7 cellular contexts compared by ENCODE assay signal in the genomic region with DNA sequence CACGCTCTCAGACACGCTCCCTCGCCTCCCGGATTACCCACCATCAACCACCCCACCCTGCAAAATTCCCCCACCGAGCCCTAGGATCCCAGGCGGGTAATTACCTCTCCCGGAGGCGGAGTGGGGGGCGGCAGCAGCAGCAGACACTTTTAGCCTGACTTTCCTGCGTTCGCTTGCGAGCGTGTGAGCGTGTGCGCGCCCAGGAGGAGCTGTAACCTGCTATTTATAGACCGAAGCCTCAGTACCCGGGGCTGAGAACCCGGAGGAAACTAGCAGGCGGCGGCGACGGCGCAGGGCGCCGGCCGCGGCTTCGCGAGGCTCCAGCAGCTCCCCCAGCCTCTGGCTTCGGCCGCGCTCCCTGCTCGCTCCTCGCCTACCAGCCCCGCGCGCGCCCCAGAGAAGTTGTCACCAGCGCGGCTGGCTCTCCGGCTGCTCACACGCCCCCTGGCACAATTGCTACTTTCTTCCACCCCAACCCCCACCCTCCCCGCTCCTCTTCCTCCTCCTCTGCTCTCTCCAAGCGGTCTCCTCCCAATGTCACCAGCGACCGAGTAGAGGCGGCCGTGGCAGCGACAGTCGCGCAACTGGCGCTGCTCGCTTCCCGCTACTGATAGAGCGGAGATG. TPM values are rescaled to one million over a fixed set of nuclear protein-coding genes. Genes with fewer than 3 reads are reported as not detected.
DNase-seq lines count a peak whose midpoint lies in the region; ATAC-seq and TF ChIP-seq lines count a peak whose summit lies in the region.

A gene (minus strand): TSS at position 197 of the 624 bp plus-strand sequence.

- H3K27ac ChIP-seq in ectodermal cell (ENCODE audit: insufficient read depth, low read depth, low read length, poor library complexity, severe bottlenecking) (no peak within 1 kb of the TSS), lower lobe of right lung (peak within 1 kb of the TSS; percentile 54)

- intact Hi-C loops in lower lobe of right lung (cut with DNase I): no loop called here

- TF ChIP-seq CTCF in lower lobe of right lung (IDR thresholded peaks at IDR 0.05): no peak

- peak within 1 kb of the TSS; percentile 80 for H3K4me3 Mint-ChIP-seq in activated CD4-positive, alpha-beta memory T cell treated with anti-CD3 and anti-CD28 coated beads, Interleukin-2, amount 10 ng/mL, durations not matched to agents 7 days and 5 days

- peak; percentile 67 for DNase-seq in M059J (ENCODE audit: low read depth)
- DNase-seq in activated CD4-positive, alpha-beta memory T cell treated with anti-CD3 and anti-CD28 coated beads, Interleukin-2, amount 10 ng/mL, durations not matched to agents 7 days and 5 days: peak; percentile 61
- peak; percentile 48 for DNase-seq in lower lobe of right lung
- DNase-seq in stimulated activated CD4-positive, alpha-beta T cell treated with anti-CD3 and anti-CD28 coated beads, Interleukin-4, amount 100 ng/mL, for 24 hours: peak; percentile 50

- peaks cover 17% of the 10 kb centered on the region for H3K4me1 Mint-ChIP-seq in activated CD4-positive, alpha-beta memory T cell treated with anti-CD3 and anti-CD28 coated beads, Interleukin-2, amount 10 ng/mL, durations not matched to agents 7 days and 5 days

- 0% methylated on average over 56 of the region's 56 CpGs for WGBS in ectodermal cell, 2 experiments

- H3K36me3 ChIP-seq in ectodermal cell (ENCODE audit: control insufficient read depth, insufficient read depth, low read length) (no peaks in the 10 kb centered on the region), lower lobe of right lung (no peaks in the 10 kb centered on the region)

- H3K4me3 ChIP-seq in ectodermal cell (ENCODE audit: insufficient read depth, low read depth, low read length) (peak within 1 kb of the TSS; percentile 51), lower lobe of right lung (peak within 1 kb of the TSS; percentile 64)

- H3K27me3 ChIP-seq in ectodermal cell (ENCODE audit: control insufficient read depth, insufficient read depth, low read length, poor library complexity, severe bottlenecking) (peaks cover 57% of the 10 kb centered on the region), lower lobe of right lung (ENCODE audit: low read depth) (peaks cover 29% of the 10 kb centered on the region)

- peak; percentile 41 for ATAC-seq in GM19023 (IDR thresholded peaks at IDR 0.05; ENCODE audit: unreplicated experiment)
- ATAC-seq in lower lobe of right lung: peak; percentile 71 to 81
- no peak for ATAC-seq in GM21515 (IDR thresholded peaks at IDR 0.05; ENCODE audit: unreplicated experiment)

- no peaks in the 10 kb centered on the region for H3K9me3 Mint-ChIP-seq in activated CD4-positive, alpha-beta memory T cell treated with anti-CD3 and anti-CD28 coated beads, Interleukin-2, amount 10 ng/mL, durations not matched to agents 7 days and 5 days

- POLR2A ChIA-PET in activated CD4-positive, alpha-beta memory T cell treated with anti-CD3 and anti-CD28 coated beads, Interleukin-2, amount 10 ng/mL, durations not matched to agents 7 days and 5 days (lab: Charles Lee): interaction anchor here (1.4 to 2.0 kb wide), 3 partner anchors 11 to 429 kb away, joined by 4 to 9 read pairs (median 6); no protein-coding TSS in a partner anchor

- H3K9me3 ChIP-seq in ectodermal cell (ENCODE audit: control insufficient read depth, low read length) (no peaks in the 10 kb centered on the region), lower lobe of right lung (no peaks in the 10 kb centered on the region)

- CTCF ChIA-PET in activated CD4-positive, alpha-beta memory T cell treated with anti-CD3 and anti-CD28 coated beads, Interleukin-2, amount 10 ng/mL, durations not matched to agents 7 days and 5 days (lab: Charles Lee): interaction anchor here (0.7 to 3.5 kb wide), 8 partner anchors 10 to 1540 kb away, joined by 3 to 14 read pairs (median 3); no protein-coding TSS in a partner anchor

- H3K27me3 Mint-ChIP-seq in activated CD4-positive, alpha-beta memory T cell treated with anti-CD3 and anti-CD28 coated beads, Interleukin-2, amount 10 ng/mL, durations not matched to agents 7 days and 5 days: peaks cover 34% of the 10 kb centered on the region

- no peaks in the 10 kb centered on the region for H3K36me3 Mint-ChIP-seq in activated CD4-positive, alpha-beta memory T cell treated with anti-CD3 and anti-CD28 coated beads, Interleukin-2, amount 10 ng/mL, durations not matched to agents 7 days and 5 days (ENCODE audit: low read depth)

- H3K4me1 ChIP-seq in ectodermal cell (ENCODE audit: control insufficient read depth, insufficient read depth, low read length) (peaks cover 4% of the 10 kb centered on the region), lower lobe of right lung (peaks cover 21% of the 10 kb centered on the region)

- H3K27ac Mint-ChIP-seq in activated CD4-positive, alpha-beta memory T cell treated with anti-CD3 and anti-CD28 coated beads, Interleukin-2, amount 10 ng/mL, durations not matched to agents 7 days and 5 days: no peak within 1 kb of the TSS

RNA-seq across cellular contexts. Expression of the gene that starts here (rescaled TPM):
- 13.1 and 16.1 TPM in 2 replicates for total RNA-seq in M059J (2014; rRNA removed; shearing (Covaris generic))
- 10 to 100 TPM; 44.6 to 46.9 TPM for total RNA-seq in activated CD4-positive, alpha-beta memory T cell treated with anti-CD3 and anti-CD28 coated beads, Interleukin-2, amount 10 ng/mL, durations not matched to agents 7 days and 5 days
- 1.8 TPM for polyA plus RNA-seq in ectodermal cell (2013, experiment 1 of 4)
- polyA plus RNA-seq in ectodermal cell (2013, experiment 2 of 4): 0.84 TPM
- 0.96 TPM for polyA plus RNA-seq in ectodermal cell (2013, experiment 3 of 4)
- 1.9 TPM for polyA plus RNA-seq in ectodermal cell (2013, experiment 4 of 4)
- total RNA-seq in lower lobe of right lung: 12.1 TPM
